Comparison of ENCODE assay signal across 1 cellular context in genomic region chr16:81314603-81315270, GRCh38.
A peak's percentile ranks its signal among the peaks of the same experiment; 100 is the strongest.
TF ChIP-seq lines count a peak whose summit lies in the region.

Gene GAN (plus strand): TSS chr16:81314962. CDS start chr16:81315114, 152 bp downstream.

TF ChIP-seq in GM12878, 131 proteins besides CTCF, POLR2A, EP300 and RAD21 (continued from another document and continues in another):
- TF ChIP-seq ATF2 (IDR thresholded peaks at IDR 0.05; ENCODE audit: low read length) (no peak), POU2F2 (IDR thresholded peaks at IDR 0.05; ENCODE audit: borderline replicate concordance, low read depth, low read length) (0 out of 3 replicates have a peak, but pooled peaks have one; percentile 15), EGR1 (IDR thresholded peaks at IDR 0.05; ENCODE audit: borderline replicate concordance in 1 of 2, low read depth in 2 of 2, low read length in 2 of 2) (peak; percentile 52 to 98), SPI1 (IDR thresholded peaks at IDR 0.05; ENCODE audit: borderline replicate concordance, insufficient read depth, low read depth, low read length) (no peak), MTA3 (IDR thresholded peaks at IDR 0.05; ENCODE audit: borderline replicate concordance, low read length) (no peak), FOXM1 (IDR thresholded peaks at IDR 0.05; ENCODE audit: low read depth, low read length) (no peak), ESRRA (IDR thresholded peaks at IDR 0.05; ENCODE audit: low read length) (no peak), JUND (IDR thresholded peaks at IDR 0.05; ENCODE audit: low read depth, low read length) (no peak), USF1 (IDR thresholded peaks at IDR 0.05; ENCODE audit: borderline replicate concordance, extremely low read length, insufficient read depth, low read depth, low read length) (peak; percentile 66), RB1 (IDR thresholded peaks at IDR 0.05; ENCODE audit: borderline replicate concordance) (peak; percentile 65; the same call in 1 of the 2 replicates), ZNF274 (IDR thresholded peaks at IDR 0.05; ENCODE audit: insufficient read depth, insufficient read length) (no peak), ZNF207 (IDR thresholded peaks at IDR 0.05; ENCODE audit: borderline replicate concordance) (peak; percentile 81; the same call in 1 of the 2 replicates), TCF3 (IDR thresholded peaks at IDR 0.05; ENCODE audit: borderline replicate concordance, insufficient read depth, low read depth, low read length) (peak; percentile 61; the same call in 1 of the 2 replicates), E2F8 (IDR thresholded peaks at IDR 0.05; ENCODE audit: low read depth, partially characterized antibody) (no peak), CUX1 (IDR thresholded peaks at IDR 0.05; ENCODE audit: insufficient replicate concordance, low read depth, low read length) (no peak), REST (IDR thresholded peaks at IDR 0.05; ENCODE audit: low read depth, low read length) (no peak), ASH2L (IDR thresholded peaks at IDR 0.05; ENCODE audit: borderline replicate concordance, low read depth) (no peak), ZSCAN29 (IDR thresholded peaks at IDR 0.05) (no peak), TARDBP (IDR thresholded peaks at IDR 0.05; ENCODE audit: borderline replicate concordance) (no peak), DPF2 (IDR thresholded peaks at IDR 0.05) (peak; percentile 72), SIN3A (IDR thresholded peaks at IDR 0.05; ENCODE audit: low read depth, low read length) (peak; percentile 51), SMARCA5 (IDR thresholded peaks at IDR 0.05) (0 out of 2 replicates have a peak, but pooled peaks have one; percentile 85), HDAC6 (IDR thresholded peaks at IDR 0.05; ENCODE audit: unreplicated experiment) (no peak), NKRF (conservative IDR thresholded peaks at IDR 0.05) (0 out of 2 replicates have a peak, but pooled peaks have one; percentile 66), RUNX3 (IDR thresholded peaks at IDR 0.05; ENCODE audit: low read length) (peak; percentile 86), STAT1 (conservative IDR thresholded peaks at IDR 0.05) (no peak), RELA (IDR thresholded peaks at IDR 0.05; ENCODE audit: borderline replicate concordance, partially characterized antibody) (peak; percentile 9), FOXK2 (IDR thresholded peaks at IDR 0.05) (peak; percentile 11; the same call in 1 of the 2 replicates), ATF7 (IDR thresholded peaks at IDR 0.05; ENCODE audit: low read depth) (peak; percentile 82), NFXL1 (IDR thresholded peaks at IDR 0.05; ENCODE audit: borderline replicate concordance) (peak; percentile 45; the same call in 1 of the 2 replicates), ZNF24 (IDR thresholded peaks at IDR 0.05) (no peak), IKZF1 (conservative IDR thresholded peaks at IDR 0.05) (peak; percentile 86), PBX3 (IDR thresholded peaks at IDR 0.05; ENCODE audit: insufficient replicate concordance, low read depth, low read length) (peak; percentile 28), NFIC (IDR thresholded peaks at IDR 0.05; ENCODE audit: low read depth, low read length) (no peak), HSF1 (IDR thresholded peaks at IDR 0.05; ENCODE audit: low read depth, low read length) (no peak), JUNB (IDR thresholded peaks at IDR 0.05) (no peak), ZNF384 (IDR thresholded peaks at IDR 0.05; ENCODE audit: borderline replicate concordance, low read depth, low read length) (no peak), ZNF622 (IDR thresholded peaks at IDR 0.05) (no peak), SREBF2 (IDR thresholded peaks at IDR 0.05; ENCODE audit: low read length) (peak; percentile 20; the same call in 1 of the 2 replicates), MTA2 (IDR thresholded peaks at IDR 0.05; ENCODE audit: low read depth) (0 out of 2 replicates have a peak, but pooled peaks have one; percentile 20), KDM1A (IDR thresholded peaks at IDR 0.05; ENCODE audit: borderline replicate concordance) (no peak), CEBPB (IDR thresholded peaks at IDR 0.05; ENCODE audit: borderline replicate concordance in 1 of 2, low read depth in 2 of 2, low read length in 2 of 2) (no peak), MAX (IDR thresholded peaks at IDR 0.05; ENCODE audit: low read depth, low read length) (peak; percentile 55; the same call in 1 of the 2 replicates), IKZF2 (IDR thresholded peaks at IDR 0.05) (peak; percentile 60 to 70; a peak in 3 of 4 replicates), RCOR1 (conservative IDR thresholded peaks at IDR 0.05; ENCODE audit: low read depth, low read length) (no peak), SUPT20H (IDR thresholded peaks at IDR 0.05; ENCODE audit: borderline replicate concordance, control insufficient read depth, low read depth, low read length) (no peak)
